Comparison of ENCODE assay signal across 9 cellular contexts in genomic region chr20:62409935-62410741, GRCh38. TPM values are rescaled to one million over a fixed set of nuclear protein-coding genes. Genes with fewer than 3 reads are reported as not detected.
A peak's percentile ranks its signal among the peaks of the same experiment; 100 is the strongest.
DNase-seq lines count a peak whose midpoint lies in the region; FAIRE-seq and TF ChIP-seq lines count a peak whose summit lies in the region.
"Had no signal": no experiment of that assay in that cellular context is flagged by ENCODE, and none has a peak within 500 bp of the region (broad histone marks: within the 10 kb centered on the region; RNA-seq: fewer than 3 reads in every experiment).

No MANE protein-coding gene starts in this region.

- H3K4me1 ChIP-seq in HUES6 (ENCODE audit: control insufficient read depth, insufficient read depth, low read length), result peaks cover 27% of the 10 kb centered on the region
- H3K4me1 ChIP-seq in adrenal gland (replicated peaks in 1 of 2), result peaks cover 26 to 31% of the 10 kb centered on the region in 2 donors
- peaks cover 18 to 29% of the 10 kb centered on the region in 2 donors for H3K4me1 ChIP-seq in kidney (ENCODE audit: control insufficient read depth in 1 of 2, insufficient read depth in 1 of 2, low read depth in 1 of 2, low read length in 2 of 2)
- peaks cover 36 to 47% of the 10 kb centered on the region in 2 donors for H3K4me1 ChIP-seq in thyroid gland

- WGBS in adrenal gland, 4 donors, result 13 to 14% (median 14%) methylated on average over 8 to 30 of the region's 30 CpGs; no CpG with 5 or more reads in 1 of the 4 donors
- WGBS in thyroid gland, 2 donors, result 7% methylated on average over 12 to 23 of the region's 30 CpGs

- no peak for FAIRE-seq in kidney (lab: Jason Lieb, UNC)

- peak; percentile 62 for DNase-seq in Caki2 (ENCODE audit: low read depth)
- DNase-seq in OCI-M1 (lab: John Stamatoyannopoulos, UW), result peak; percentile 59
- peak; percentile 87 to 94 (median 92) for DNase-seq in adrenal gland
- peak; percentile 90 for DNase-seq in kidney
- peak; percentile 98 for DNase-seq in thyroid gland
- DNase-seq in OCI-M2 (lab: John Stamatoyannopoulos, UW; ENCODE audit: unreplicated experiment), result no peak
- no peak for DNase-seq in central memory CD4-positive, alpha-beta T cell

- H3K36me3 ChIP-seq in HUES6 (ENCODE audit: control insufficient read depth, insufficient read depth, low read length) (no peaks in the 10 kb centered on the region), adrenal gland (replicated peaks in 1 of 2) (no peaks in the 10 kb centered on the region), kidney (ENCODE audit: control insufficient read depth in 1 of 2, insufficient read depth in 2 of 2, low read length in 2 of 2) (no peaks in the 10 kb centered on the region), thyroid gland (no peaks in the 10 kb centered on the region)

- H3K4me3 ChIP-seq in HUES6 (ENCODE audit: low read depth, low read length) (peak overlapping the region; percentile 18; the same call in 1 of the 2 replicates), adrenal gland (no peak overlapping the region), kidney (ENCODE audit: low read length in 2 of 2) (no peak overlapping the region), thyroid gland (replicated peaks in 1 of 3) (no peak overlapping the region)

- TF ChIP-seq POLR2A in adrenal gland (IDR thresholded peaks at IDR 0.05), result no peak
- no peak for TF ChIP-seq POLR2A in thyroid gland (IDR thresholded peaks at IDR 0.05)

- TF ChIP-seq CTCF in adrenal gland (IDR thresholded peaks at IDR 0.05), result peak in 5 of 6 experiments; percentile 21 to 41 (median 39)
- TF ChIP-seq CTCF in kidney (IDR thresholded peaks at IDR 0.05; ENCODE audit: borderline replicate concordance, extremely low read depth, insufficient read depth), result peak; percentile 30
- peak in 5 of 6 experiments; percentile 31 to 71 (median 60) for TF ChIP-seq CTCF in thyroid gland (IDR thresholded peaks at IDR 0.05)

- intact Hi-C loops in adrenal gland (cut with DNase I) (loop anchor here in 1 of 2 donors (5.0 kb wide), 1 partner anchor 82 kb away; no protein-coding TSS in a partner anchor), kidney (cut with DNase I) (no loop called here), thyroid gland (cut with DNase I) (loop anchor here (5.0 kb wide), 1 partner anchor 173 kb away; the partner anchor contains the start of gene OSBPL2)

- no peak overlapping the region for H3K27ac ChIP-seq in HUES6 (ENCODE audit: low read depth, low read length)
- no peak overlapping the region for H3K27ac ChIP-seq in adrenal gland
- H3K27ac ChIP-seq in kidney (ENCODE audit: low read depth in 2 of 2, low read length in 2 of 2), result no peak overlapping the region
- peak overlapping the region; percentile 29 to 84 (median 68) for H3K27ac ChIP-seq in thyroid gland

- H3K9me3 ChIP-seq in HUES6 (ENCODE audit: control insufficient read depth, insufficient read depth, low read depth, low read length) (no peaks in the 10 kb centered on the region), adrenal gland (replicated peaks in 1 of 3) (no peaks in the 10 kb centered on the region), kidney (ENCODE audit: control insufficient read depth in 1 of 2, low read length in 2 of 2) (no peaks in the 10 kb centered on the region), thyroid gland (no peaks in the 10 kb centered on the region)

- H3K27me3 ChIP-seq in HUES6 (ENCODE audit: control insufficient read depth, insufficient read depth, low read length), result peaks cover 22% of the 10 kb centered on the region; the same call in 1 of the 2 replicates
- H3K27me3 ChIP-seq in adrenal gland, result no peaks in the 10 kb centered on the region
- no peaks in the 10 kb centered on the region for H3K27me3 ChIP-seq in thyroid gland

- no peak overlapping the region for H3K9ac ChIP-seq in HUES6 (ENCODE audit: low read length)
- no peak overlapping the region for H3K9ac ChIP-seq in kidney (ENCODE audit: low read length in 2 of 2)

- in situ Hi-C loops in Caki2 (cut with HindIII; ENCODE audit: low pct_unique_long_range_greater_than_20kb, low sequenced_read_pairs), result no loop called here

RNA-seq across cellular contexts. Expression of gene CABLES2, which starts 3.1 kb away (rescaled TPM):
- 3.3 and 5.9 TPM in 2 replicates for total RNA-seq in Caki2 (2014; rRNA removed; shearing (Covaris generic); ENCODE audit: low replicate concordance)
- total RNA-seq in adrenal gland (1 to 10 TPM; 1.5 to 5.6 (median 3.9) TPM), kidney (4.5 TPM), thyroid gland (1 to 10 TPM; 5.8 to 8.5 (median 7.7) TPM)
- polyA plus RNA-seq in adrenal gland (1 to 10 TPM; 2.8 to 4.1 (median 3.4) TPM), kidney (ENCODE audit: insufficient read depth, low read depth, low replicate concordance) (2.0 TPM)

RNA-seq across cellular contexts. Expression of gene RBBP8NL, which starts 17.2 kb away (rescaled TPM):
- not detected in 2 replicates for total RNA-seq in Caki2 (2014; rRNA removed; shearing (Covaris generic); ENCODE audit: low replicate concordance)
- total RNA-seq in adrenal gland, result not detected
- not detected for polyA plus RNA-seq in adrenal gland
- total RNA-seq in kidney, result 0.13 TPM
- polyA plus RNA-seq in kidney (ENCODE audit: insufficient read depth, low read depth, low replicate concordance), result 1.5 TPM
- total RNA-seq in thyroid gland, result 1 to 10 TPM; 1.1 to 6.0 (median 4.6) TPM
- total RNA-seq: LHCN-M2 had no signal

RNA-seq across cellular contexts. Expression of gene RPS21, which starts 23.2 kb away (rescaled TPM):
- 2,013 and 2,296 TPM in 2 replicates for total RNA-seq in Caki2 (2014; rRNA removed; shearing (Covaris generic); ENCODE audit: low replicate concordance)
- total RNA-seq in adrenal gland (1,000 to 10,000 TPM; 1,155 to 4,794 (median 1,602) TPM), kidney (1,221 TPM), thyroid gland (1,000 to 10,000 TPM; 1,818 to 3,649 (median 2,349) TPM)
- polyA plus RNA-seq in adrenal gland (1,000 to 10,000 TPM in 2 of 3 donors, 100 to 1,000 TPM in 1; 438 to 3,024 (median 2,274) TPM), kidney (ENCODE audit: insufficient read depth, low read depth, low replicate concordance) (2,336 TPM)

RNA-seq across cellular contexts. Expression of gene LAMA5, which starts 43.0 kb away (rescaled TPM):
- 59.3 and 63.3 TPM in 2 replicates for total RNA-seq in Caki2 (2014; rRNA removed; shearing (Covaris generic); ENCODE audit: low replicate concordance)
- total RNA-seq in adrenal gland, result 100 to 1,000 TPM in 4 of 8 donors, 10 to 100 TPM in 4; 35.3 to 146 (median 100) TPM
- 100 to 1,000 TPM in 2 of 3 donors, 1 to 10 TPM in 1; 2.0 to 537 (median 262) TPM for polyA plus RNA-seq in adrenal gland
- 342 TPM for total RNA-seq in kidney
- 94.0 TPM for polyA plus RNA-seq in kidney (ENCODE audit: insufficient read depth, low read depth, low replicate concordance)
- total RNA-seq in thyroid gland, result 100 to 1,000 TPM in 3 of 4 donors, 10 to 100 TPM in 1; 93.9 to 179 (median 117) TPM

Comparison
In these comparisons a context has a peak if more than half of its experiments do, and no peak if none do; other contexts are left out.
1. DNase-seq: peak in Caki2 (single experiment), OCI-M1 (single experiment), adrenal gland (7 of 7), kidney (single experiment) and thyroid gland (2 of 2); none in OCI-M2 (single experiment) and central memory CD4-positive, alpha-beta T cell (single experiment).
2. H3K27ac ChIP-seq: peak in thyroid gland (3 of 3); none in HUES6 (single experiment), adrenal gland (0 of 5) and kidney (0 of 2).
3. Peak in every context shown above with its lines, with median percentiles within 50 percentile points of each other: CTCF ChIP-seq.